15 cellular contexts compared by ENCODE assay signal in the genomic region with DNA sequence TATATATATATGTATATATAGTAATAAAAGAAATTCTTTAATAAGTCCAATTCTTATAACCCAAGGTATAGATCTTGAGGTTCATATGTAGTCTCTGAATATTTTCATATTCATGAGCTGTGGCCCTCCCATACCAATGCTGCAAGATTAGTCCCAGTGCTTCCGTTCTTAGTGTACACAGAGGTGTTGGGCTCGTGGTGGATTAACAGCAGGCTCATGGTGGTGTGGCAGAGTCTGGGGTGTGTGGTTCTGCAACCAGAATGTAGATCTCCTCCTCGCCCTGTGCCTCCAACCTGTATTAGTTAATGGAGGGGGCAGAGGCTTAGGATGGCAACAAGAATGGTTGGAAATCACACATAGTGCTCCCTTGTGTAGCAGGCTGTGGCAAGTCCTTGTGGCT. TPM values are rescaled to one million over a fixed set of nuclear protein-coding genes. Genes with fewer than 3 reads are reported as not detected.
A peak's percentile ranks its signal among the peaks of the same experiment; 100 is the strongest.
DNase-seq lines count a peak whose midpoint lies in the region; ATAC-seq, FAIRE-seq and TF ChIP-seq lines count a peak whose summit lies in the region.
"Had no signal": no experiment of that assay in that cellular context is flagged by ENCODE, and none has a peak within 500 bp of the region (broad histone marks: within the 10 kb centered on the region; RNA-seq: fewer than 3 reads in every experiment).

No MANE protein-coding gene starts in this region.

- H3K56ac ChIP-seq in mesendoderm (ENCODE audit: low read length) = no peak overlapping the region

- peaks cover 12% of the 10 kb centered on the region for H3K79me1 ChIP-seq in mesendoderm (ENCODE audit: low read length)
- H3K79me1 ChIP-seq in trophoblast cell (ENCODE audit: low read length) = no peaks in the 10 kb centered on the region

- no peaks in the 10 kb centered on the region for H3K36me3 ChIP-seq in K562 (ENCODE audit: control insufficient read depth, insufficient read depth, low read length)
- no peaks in the 10 kb centered on the region for H3K36me3 ChIP-seq in mesendoderm (ENCODE audit: control insufficient read depth, insufficient read depth, low read length)
- no peaks in the 10 kb centered on the region for H3K36me3 ChIP-seq in trophoblast cell (ENCODE audit: control insufficient read depth in 1 of 2, insufficient read depth in 2 of 2, low read length in 2 of 2)
- H3K36me3 ChIP-seq in spleen = peaks cover 0 to 8% (median 0%) of the 10 kb centered on the region in 6 donors
- no peaks in the 10 kb centered on the region for H3K36me3 ChIP-seq in effector memory CD4-positive, alpha-beta T cell (ENCODE audit: control insufficient read depth, insufficient read depth, low read length)

- H2BK15ac ChIP-seq in mesendoderm (replicated peaks; ENCODE audit: low read depth) = no peak overlapping the region

- H3K4me1 ChIP-seq in K562 (replicated peaks in 1 of 2; ENCODE audit: control insufficient read depth in 2 of 2, insufficient read depth in 2 of 2, low read length in 2 of 2) (no peaks in the 10 kb centered on the region; a peak in 1 of 5 replicates), mesendoderm (ENCODE audit: control insufficient read depth, low read depth, low read length) (no peaks in the 10 kb centered on the region), trophoblast cell (ENCODE audit: control insufficient read depth in 1 of 2, insufficient read depth in 2 of 2, low read length in 2 of 2) (no peaks in the 10 kb centered on the region), spleen (no peaks in the 10 kb centered on the region)
- H3K4me1 ChIP-seq in effector memory CD4-positive, alpha-beta T cell (ENCODE audit: control insufficient read depth, insufficient read depth, low read length, poor library complexity, severe bottlenecking) = no peaks in the 10 kb centered on the region
- H3K4me1 ChIP-seq: Caco-2 had no signal

- H2BK5ac ChIP-seq in mesendoderm (ENCODE audit: low read length) (no peak overlapping the region), trophoblast cell (ENCODE audit: low read depth, low read length, poor library complexity) (no peak overlapping the region)

- H2AK5ac ChIP-seq in mesendoderm (ENCODE audit: low read length) (no peak overlapping the region), trophoblast cell (ENCODE audit: low read length) (no peak overlapping the region)

- POLR2A ChIA-PET in K562 (lab: Yijun Ruan, JAX) = interaction anchor here (1.4 kb wide), 1 partner anchor 15 kb away, joined by 4 read pairs; no protein-coding TSS in a partner anchor

- H3K9ac ChIP-seq in K562 (ENCODE audit: insufficient read depth in 1 of 2, low read depth in 2 of 2, low read length in 2 of 2) (no peak overlapping the region), mesendoderm (ENCODE audit: low read length) (no peak overlapping the region), trophoblast cell (ENCODE audit: low read length) (no peak overlapping the region)

- H3K9me1 ChIP-seq in K562 (ENCODE audit: control insufficient read depth, insufficient read depth, low read length) = no peaks in the 10 kb centered on the region

- 68% methylated on average over 3 of the region's 3 CpGs for WGBS in K562 (ENCODE audit: insufficient coverage, low coverage, missing lambda C conversion rate)
- WGBS in mesendoderm (ENCODE audit: extremely low coverage, insufficient coverage, low lambda C conversion rate) = no CpG with 5 or more reads among the region's 3 CpGs
- no CpG with 5 or more reads among the region's 3 CpGs for WGBS in trophoblast cell (ENCODE audit: extremely low coverage, insufficient coverage, insufficient read length)
- WGBS in spleen, 5 donors = 87 to 96% (median 89%) methylated on average over 3 of the region's 3 CpGs

- H4K8ac ChIP-seq in mesendoderm (ENCODE audit: low read depth, low read length) = no peak overlapping the region
- no peak overlapping the region for H4K8ac ChIP-seq in trophoblast cell (ENCODE audit: low read depth, low read length)

- no peak overlapping the region for H3K18ac ChIP-seq in mesendoderm (ENCODE audit: low read length)
- H3K18ac ChIP-seq in trophoblast cell (ENCODE audit: low read length) = no peak overlapping the region

- CTCF ChIA-PET in K562 (lab: Yijun Ruan, JAX; ENCODE audit: low intra/inter-chr PET ratio) = no interaction called here

- peak; percentile 25; the same call in 2 of the 3 replicates for ATAC-seq in K562
- ATAC-seq: CD8-positive, alpha-beta T cell; HCT116 had no signal

- H3K79me2 ChIP-seq in K562 (ENCODE audit: control insufficient read depth, insufficient read depth, low read length) = no peaks in the 10 kb centered on the region
- peaks cover 4% of the 10 kb centered on the region for H3K79me2 ChIP-seq in mesendoderm (ENCODE audit: control insufficient read depth, insufficient read depth, low read length)
- H3K79me2 ChIP-seq in trophoblast cell (ENCODE audit: control insufficient read depth, insufficient read depth, low read length, poor library complexity) = no peaks in the 10 kb centered on the region

- H2AFZ ChIP-seq in K562 (ENCODE audit: low read depth, low read length) = no peak overlapping the region
- no peak overlapping the region for H2AFZ ChIP-seq in trophoblast cell (ENCODE audit: insufficient read depth, low read length, poor library complexity)

- H3K4me3 ChIP-seq in K562 (no peak overlapping the region), mesendoderm (ENCODE audit: low read length) (no peak overlapping the region), trophoblast cell (ENCODE audit: low read depth, low read length) (no peak overlapping the region), spleen (no peak overlapping the region)
- no peak overlapping the region for H3K4me3 ChIP-seq in effector memory CD4-positive, alpha-beta T cell (ENCODE audit: insufficient read depth, low read depth, low read length, poor library complexity, severe bottlenecking)

- no peaks in the 10 kb centered on the region for H3K9me3 ChIP-seq in K562 (replicated peaks; ENCODE audit: control insufficient read depth, insufficient read depth, low read depth, low read length)
- peaks cover 2% of the 10 kb centered on the region for H3K9me3 ChIP-seq in trophoblast cell (ENCODE audit: insufficient read depth, low read depth, low read length)
- H3K9me3 ChIP-seq in spleen = no peaks in the 10 kb centered on the region
- no peaks in the 10 kb centered on the region for H3K9me3 ChIP-seq in effector memory CD4-positive, alpha-beta T cell (ENCODE audit: control insufficient read depth, low read length)
- H3K9me3 ChIP-seq: Caco-2 had no signal

- no peaks in the 10 kb centered on the region for H4K20me1 ChIP-seq in K562 (replicated peaks; ENCODE audit: control insufficient read depth, insufficient read depth, low read length)

- H4K12ac ChIP-seq in trophoblast cell (ENCODE audit: low read depth, low read length) = no peak overlapping the region

- TF ChIP-seq POLR2A in K562 (conservative IDR thresholded peaks at IDR 0.05) (no peak), spleen (IDR thresholded peaks at IDR 0.05) (no peak)

- no peak for TF ChIP-seq RAD21 in K562 (CRISPR knock-in tag; conservative IDR thresholded peaks at IDR 0.05 in 1 of 2, IDR thresholded peaks at IDR 0.05 in 1 of 2)

- no peak for TF ChIP-seq EP300 in K562 (IDR thresholded peaks at IDR 0.05; ENCODE audit: low read length)

- no peaks in the 10 kb centered on the region for H3K27me3 ChIP-seq in K562 (ENCODE audit: control insufficient read depth in 2 of 2, insufficient read depth in 2 of 2, low read length in 2 of 2)
- H3K27me3 ChIP-seq in mesendoderm (ENCODE audit: insufficient read depth, low read length, poor library complexity) = no peaks in the 10 kb centered on the region
- no peaks in the 10 kb centered on the region for H3K27me3 ChIP-seq in trophoblast cell (ENCODE audit: insufficient read depth, low read length)
- no peaks in the 10 kb centered on the region for H3K27me3 ChIP-seq in spleen (replicated peaks in 1 of 7)
- H3K27me3 ChIP-seq in effector memory CD4-positive, alpha-beta T cell (replicated peaks; ENCODE audit: control insufficient read depth, insufficient read depth, low read length, poor library complexity, severe bottlenecking) = no peaks in the 10 kb centered on the region

- DNase-seq in NCI-H526 (lab: John Stamatoyannopoulos, UW) (peak; percentile 21 to 31), NCI-H526 treated with DMSO at 0.1 percent for 48 hours (lab: John Stamatoyannopoulos, UW) (no peak), K562 (ENCODE audit: extremely low read depth in 1 of 4, low spot score in 3 of 4) (no peak), mesendoderm (no peak), trophoblast cell (no peak), spleen (no peak), COLO829 (ENCODE audit: low spot score) (no peak)
- DNase-seq in effector memory CD4-positive, alpha-beta T cell = no peak
- DNase-seq: CD8-positive, alpha-beta T cell; DND-41; GDM1 had no signal

- peak overlapping the region; percentile 45 for H3K23ac ChIP-seq in mesendoderm (ENCODE audit: low read length)
- H3K23ac ChIP-seq in trophoblast cell (ENCODE audit: low read length) = peak overlapping the region; percentile 11

- H4K91ac ChIP-seq in trophoblast cell (ENCODE audit: low read depth, low read length) = no peak overlapping the region

- no TSS peak for BruUV-seq in K562 (replicated peaks; lab: Mats Ljungman, UMichigan)

- intact Hi-C loops in K562 (cut with micrococcal nuclease) (no loop called here), spleen (cut with DNase I; ENCODE audit: low total_unique reads) (no loop called here)

- no peak overlapping the region for H2BK12ac ChIP-seq in trophoblast cell (ENCODE audit: low read length)

- H3K4ac ChIP-seq in mesendoderm (ENCODE audit: low read depth, low read length) (no peak overlapping the region), trophoblast cell (ENCODE audit: low read depth, low read length) (no peak overlapping the region)

- no peak overlapping the region for H3K27ac ChIP-seq in K562 (ENCODE audit: extremely low read depth, low read depth, low read length)
- no peak overlapping the region for H3K27ac ChIP-seq in mesendoderm (ENCODE audit: low read depth, low read length)
- no peak overlapping the region for H3K27ac ChIP-seq in trophoblast cell (ENCODE audit: low read depth, low read length)
- no peak overlapping the region for H3K27ac ChIP-seq in spleen
- no peak overlapping the region for H3K27ac ChIP-seq in effector memory CD4-positive, alpha-beta T cell (ENCODE audit: insufficient read depth, low read length, poor library complexity, severe bottlenecking)
- H3K27ac ChIP-seq: 22Rv1, HL-60 had no signal

- FAIRE-seq in K562 (lab: Jason Lieb, UNC) = no peak

- no peak overlapping the region for H3K14ac ChIP-seq in trophoblast cell (ENCODE audit: low read length)

- in situ Hi-C loops in K562 (cut with MboI) = no loop called here

- no peak overlapping the region for H4K5ac ChIP-seq in mesendoderm (ENCODE audit: low read length)

- TF ChIP-seq CTCF in K562 (IDR thresholded peaks at IDR 0.05 in 2 of 3, conservative IDR thresholded peaks at IDR 0.05 in 1 of 3; ENCODE audit: insufficient read depth in 2 of 3, low read depth in 1 of 3, low read length in 3 of 3) (no peak), spleen (IDR thresholded peaks at IDR 0.05 in 8 of 11, conservative IDR thresholded peaks at IDR 0.05 in 3 of 11) (no peak)

- H3K4me2 ChIP-seq in K562 (ENCODE audit: insufficient read depth, low read length) (no peak overlapping the region), mesendoderm (ENCODE audit: low read length) (no peak overlapping the region), trophoblast cell (ENCODE audit: low read length) (no peak overlapping the region)

- H2BK120ac ChIP-seq in mesendoderm (ENCODE audit: low read depth, low read length) (no peak overlapping the region), trophoblast cell (ENCODE audit: insufficient read depth, low read length, poor library complexity) (no peak overlapping the region)

RNA-seq across cellular contexts. Expression of a gene that starts 16.8 kb away (rescaled TPM):
- 43.6 and 51.3 TPM in 2 replicates for total RNA-seq in K562 (2011; cell fraction: chromatin; rRNA removed; ENCODE audit: low replicate concordance)
- 17.5 and 22.8 TPM in 2 replicates for total RNA-seq in K562 (2011; cell fraction: nucleolus; rRNA removed)
- 9.8 and 24.3 TPM in 2 replicates for total RNA-seq in K562 (2011; cell fraction: nucleoplasm; rRNA removed)
- 4.7 and 5.1 TPM in 2 replicates for total RNA-seq in K562 (2014; rRNA removed)
- total RNA-seq in K562 (2014; rRNA removed; fragmentation: Illumina TruSeq; extraction: Trizol) = 4.3 and 4.4 TPM in 2 replicates
- 4.9 TPM in 2 replicates for total RNA-seq in K562 (2015; rRNA removed; fragmentation: Illumina TruSeq; extraction: Trizol)
- total RNA-seq in K562 (2021) = 8.9 and 9.3 TPM in 2 replicates
- polyA plus RNA-seq in K562 (2011; rRNA removed) = 4.5 and 7.0 TPM in 2 replicates
- polyA plus RNA-seq in K562 (2011; cell fraction: cytosol; rRNA removed) = 10.6 and 14.2 TPM in 2 replicates
- polyA plus RNA-seq in K562 (2011; cell fraction: nucleus; rRNA removed) = 10.6 and 27.2 TPM in 2 replicates
- 2.6 and 3.4 TPM in 2 replicates for polyA plus RNA-seq in K562 (2012)
- polyA plus RNA-seq in K562 (2014; fragmentation: Illumina TruSeq; extraction: Trizol) = 4.9 and 6.7 TPM in 2 replicates
- polyA plus RNA-seq in K562 (2014; fragmentation: Nextera tagmentation; extraction: Ambion mirVana) = under 1 TPM; 0.89 to 0.94 TPM
- polyA plus RNA-seq in K562 (2014; rRNA removed) = 3.1 and 4.2 TPM in 2 replicates
- 14.6 and 17.6 TPM in 2 replicates for polyA minus RNA-seq in K562 (2011; rRNA and poly(A)+ RNA removed)
- polyA minus RNA-seq in K562 (2011; cell fraction: cytosol; rRNA and poly(A)+ RNA removed) = 10.1 and 14.1 TPM in 2 replicates
- polyA minus RNA-seq in K562 (2011; cell fraction: nucleus; rRNA and poly(A)+ RNA removed) = 8.3 and 11.3 TPM in 2 replicates
- polyA plus RNA-seq in mesendoderm (2013, experiment 1 of 2) = 7.0 TPM
- 6.5 TPM for polyA plus RNA-seq in mesendoderm (2013, experiment 2 of 2)
- polyA plus RNA-seq in trophoblast cell (2013) = 8.9 and 9.1 TPM in 2 replicates
- 10 to 100 TPM in 6 of 7 donors, 1 to 10 TPM in 1; 9.0 to 16.2 (median 12.4) TPM for total RNA-seq in spleen
- polyA plus RNA-seq in spleen = 1 to 10 TPM; 1.6 to 2.7 (median 2.5) TPM

Comparison
In these comparisons a context has a peak if more than half of its experiments do, and no peak if none do; other contexts are left out.
1. DNase-seq: peak in NCI-H526 (2 of 2); none in NCI-H526 treated with DMSO at 0.1 percent for 48 hours (single experiment), K562 (0 of 4), mesendoderm (single experiment), trophoblast cell (0 of 2), spleen (single experiment), COLO829 (single experiment) and effector memory CD4-positive, alpha-beta T cell (0 of 3).